ENCODE assay signal across 23 cellular contexts in genomic region chr1:229620876-229621275, GRCh38. TPM values are rescaled to one million over a fixed set of nuclear protein-coding genes. Genes with fewer than 3 reads are reported as not detected.
DNase-seq lines count a peak whose midpoint lies in the region; ATAC-seq, FAIRE-seq and TF ChIP-seq lines count a peak whose summit lies in the region.
"Had no signal": no experiment of that assay in that cellular context is flagged by ENCODE, and none has a peak within 500 bp of the region (broad histone marks: within the 10 kb centered on the region; RNA-seq: fewer than 3 reads in every experiment).

No MANE protein-coding gene starts in this region.

- H3K4me1 ChIP-seq in liver (ENCODE audit: control insufficient read depth in 4 of 4, insufficient read depth in 4 of 4, low read length in 3 of 4), result peaks cover 0 to 27% (median 13%) of the 10 kb centered on the region in 4 donors
- H3K4me1 ChIP-seq in HepG2 (ENCODE audit: insufficient read depth, low read length), result peaks cover 22% of the 10 kb centered on the region
- peaks cover 14% of the 10 kb centered on the region for H3K4me1 ChIP-seq in mammary epithelial cell (ENCODE audit: insufficient read depth, low read length)
- peaks cover 0 to 13% of the 10 kb centered on the region in 2 experiments; a peak in 3 of 4 replicates for H3K4me1 ChIP-seq in SK-N-SH (ENCODE audit: control insufficient read depth in 1 of 2, insufficient read depth in 2 of 2, low read depth in 1 of 2, low read length in 1 of 2)

- H3K27me3 ChIP-seq in liver (ENCODE audit: control insufficient read depth in 4 of 4, insufficient read depth in 4 of 4, low read length in 3 of 4), result no peaks in the 10 kb centered on the region
- H3K27me3 ChIP-seq in HepG2 (ENCODE audit: control insufficient read depth in 1 of 2, insufficient read depth in 2 of 2, low read length in 2 of 2), result no peaks in the 10 kb centered on the region; a peak in 1 of 5 replicates
- H3K27me3 ChIP-seq in mammary epithelial cell (ENCODE audit: insufficient read depth, low read length), result no peaks in the 10 kb centered on the region
- H3K27me3 ChIP-seq in SK-N-SH (ENCODE audit: insufficient read depth), result no peaks in the 10 kb centered on the region
- H3K27me3 ChIP-seq: neural progenitor cell, transverse colon had no signal

- H3K9ac ChIP-seq in liver (ENCODE audit: low read depth in 1 of 2, low read length in 2 of 2) (no peak overlapping the region), HepG2 (ENCODE audit: insufficient read depth, low read depth, low read length) (no peak overlapping the region), mammary epithelial cell (ENCODE audit: insufficient read depth, low read length) (no peak overlapping the region), SK-N-SH (no peak overlapping the region)
- H3K9ac ChIP-seq: neural progenitor cell had no signal

- dilution Hi-C loops in mammary epithelial cell (cut with HindIII; ENCODE audit: low sequenced_read_pairs), result no loop called here

- H3K27ac ChIP-seq in liver (ENCODE audit: low read depth in 1 of 2, low read length in 2 of 2), result no peak overlapping the region
- no peak overlapping the region for H3K27ac ChIP-seq in HepG2 (ENCODE audit: extremely low read length, insufficient read depth, low read length)
- no peak overlapping the region for H3K27ac ChIP-seq in mammary epithelial cell (ENCODE audit: insufficient read depth, low read depth, low read length)
- H3K27ac ChIP-seq in SK-N-SH (ENCODE audit: low read depth in 2 of 2, low read length in 1 of 2), result no peak overlapping the region
- H3K27ac ChIP-seq: neural progenitor cell, transverse colon had no signal

- no peaks in the 10 kb centered on the region for H3K36me3 ChIP-seq in liver (ENCODE audit: control insufficient read depth in 4 of 4, insufficient read depth in 3 of 4, low read depth in 1 of 4, low read length in 3 of 4)
- H3K36me3 ChIP-seq in HepG2 (replicated peaks in 1 of 2; ENCODE audit: control insufficient read depth in 1 of 2, insufficient read depth in 2 of 2, low read length in 2 of 2), result no peaks in the 10 kb centered on the region
- H3K36me3 ChIP-seq in mammary epithelial cell (ENCODE audit: insufficient read depth, low read length), result no peaks in the 10 kb centered on the region
- no peaks in the 10 kb centered on the region for H3K36me3 ChIP-seq in SK-N-SH (replicated peaks in 1 of 2; ENCODE audit: control insufficient read depth in 1 of 2, insufficient read depth in 2 of 2, low read length in 1 of 2)
- H3K36me3 ChIP-seq: neural progenitor cell, transverse colon had no signal

- H3F3A ChIP-seq in SK-N-SH (replicated peaks; ENCODE audit: insufficient read depth), result no peaks in the 10 kb centered on the region

- TF ChIP-seq POLR2A in HepG2 (IDR thresholded peaks at IDR 0.05; ENCODE audit: insufficient read depth in 1 of 2, low read depth in 2 of 2, low read length in 2 of 2), result no peak

- H3K79me2 ChIP-seq in HepG2 (ENCODE audit: insufficient read depth, low read length) (peaks cover 69% of the 10 kb centered on the region), mammary epithelial cell (ENCODE audit: insufficient read depth, low read length) (peaks cover 91% of the 10 kb centered on the region), SK-N-SH (ENCODE audit: insufficient read depth) (peaks cover 95% of the 10 kb centered on the region)

- H3K4me3 ChIP-seq in liver (ENCODE audit: low read depth in 1 of 3, low read length in 3 of 3), result no peak overlapping the region
- H3K4me3 ChIP-seq in HepG2 (replicated peaks in 1 of 3; ENCODE audit: insufficient read depth in 1 of 3, low read depth in 2 of 3, low read length in 3 of 3), result no peak overlapping the region
- no peak overlapping the region for H3K4me3 ChIP-seq in mammary epithelial cell (replicated peaks in 1 of 3; ENCODE audit: insufficient read depth in 1 of 3, low read depth in 2 of 3, low read length in 3 of 3)
- H3K4me3 ChIP-seq in SK-N-SH (ENCODE audit: low read depth in 2 of 2, low read length in 1 of 2), result no peak overlapping the region
- H3K4me3 ChIP-seq: mucosa of descending colon, neural progenitor cell, transverse colon had no signal

- FAIRE-seq in HepG2 (lab: Jason Lieb, UNC), result no peak
- FAIRE-seq: H54 had no signal

- CTCF ChIA-PET in HepG2 (lab: Yijun Ruan, JAX; ENCODE audit: low intra/inter-chr PET ratio, low total read pairs) (no interaction called here), mammary epithelial cell (lab: Charles Lee; ENCODE audit: low non-redundant PET) (no interaction called here), SK-N-SH (lab: Yijun Ruan, JAX) (interaction anchor here (1.4 to 3.7 kb wide), 2 partner anchors 19 to 63 kb away, joined by 3 to 13 read pairs; partner anchors contain the start of gene ABCB10)

- H2AFZ ChIP-seq in HepG2 (ENCODE audit: low read length) (no peak overlapping the region), mammary epithelial cell (ENCODE audit: low read depth, low read length) (no peak overlapping the region), SK-N-SH (ENCODE audit: low read depth) (no peak overlapping the region)
- H2AFZ ChIP-seq: neural progenitor cell had no signal

- in situ Hi-C loops in HepG2 (cut with HindIII; ENCODE audit: extremely low pct_ligation_motif_present, low pct_unique_long_range_greater_than_20kb), result no loop called here
- in situ Hi-C loops in mammary epithelial cell (cut with MboI; ENCODE audit: low sequenced_read_pairs in 2 of 2), result no loop called here

- H3K4me2 ChIP-seq in HepG2 (ENCODE audit: low read depth, low read length), result no peak overlapping the region
- no peak overlapping the region for H3K4me2 ChIP-seq in mammary epithelial cell (ENCODE audit: insufficient read depth, low read depth, low read length)
- H3K4me2 ChIP-seq in SK-N-SH, result no peak overlapping the region
- H3K4me2 ChIP-seq: neural progenitor cell had no signal

- BruUV-seq in HepG2 (replicated peaks; lab: Mats Ljungman, UMichigan) (no TSS peak), mammary epithelial cell (replicated peaks; lab: Mats Ljungman, UMichigan) (no TSS peak)

- H3K9me3 ChIP-seq in liver (ENCODE audit: control insufficient read depth in 4 of 4, low read length in 3 of 4) (no peaks in the 10 kb centered on the region), HepG2 (ENCODE audit: low read length) (no peaks in the 10 kb centered on the region), mammary epithelial cell (replicated peaks; ENCODE audit: insufficient read depth, low read length) (no peaks in the 10 kb centered on the region), SK-N-SH (no peaks in the 10 kb centered on the region)
- H3K9me3 ChIP-seq: mucosa of descending colon, transverse colon had no signal

- TF ChIP-seq RAD21 in liver (IDR thresholded peaks at IDR 0.05) (peak in 1 of 2 donors; percentile 7), HepG2 (CRISPR knock-in tag; IDR thresholded peaks at IDR 0.05) (no peak), SK-N-SH (IDR thresholded peaks at IDR 0.05; ENCODE audit: low read length) (no peak)

- no peak for DNase-seq in HepG2 (ENCODE audit: low spot score)
- peak; percentile 9 for DNase-seq in mammary epithelial cell
- DNase-seq in left ventricle myocardium superior, result no peak
- DNase-seq in SK-N-SH, result no peak
- no peak for DNase-seq in NCI-H526 (lab: John Stamatoyannopoulos, UW)
- DNase-seq: caudate nucleus; CD4-positive, alpha-beta memory T cell; DMS53; effector CD4-positive, alpha-beta T cell; left colon; mucosa of descending colon; NCI-H2081; NCI-H510A; SHP77 treated with DMSO at 0.1 percent for 48 hours; stimulated activated CD4-positive, alpha-beta T cell treated with anti-CD3 and anti-CD28 coated beads, Interleukin-15, amount 100 ng/mL, for 24 hours; transverse colon had no signal

- no peak for TF ChIP-seq CTCF in liver (IDR thresholded peaks at IDR 0.05; ENCODE audit: low read depth, low read length, missing input control)
- TF ChIP-seq CTCF in HepG2 (CRISPR knock-in tag; IDR thresholded peaks at IDR 0.05), result no peak
- no peak for TF ChIP-seq CTCF in mammary epithelial cell (conservative IDR thresholded peaks at IDR 0.05 in 1 of 2, IDR thresholded peaks at IDR 0.05 in 1 of 2; ENCODE audit: extremely low read depth in 1 of 2, insufficient read depth in 1 of 2, low read depth in 1 of 2, low read length in 2 of 2)
- no peak for TF ChIP-seq CTCF in SK-N-SH (IDR thresholded peaks at IDR 0.05)

- POLR2A ChIA-PET in HepG2 (lab: Yijun Ruan, JAX) (no interaction called here), SK-N-SH (lab: Yijun Ruan, JAX) (no interaction called here)

- no peaks in the 10 kb centered on the region for H3K9me2 ChIP-seq in SK-N-SH

- H4K20me1 ChIP-seq in HepG2 (ENCODE audit: insufficient read depth, low read length) (no peaks in the 10 kb centered on the region; the same call in 1 of the 2 replicates), mammary epithelial cell (ENCODE audit: insufficient read depth, low read length) (no peaks in the 10 kb centered on the region), SK-N-SH (ENCODE audit: insufficient read depth) (peaks cover 66% of the 10 kb centered on the region)

- intact Hi-C loops in HepG2 (cut with micrococcal nuclease; ENCODE audit: unreplicated experiment) (no loop called here), mammary epithelial cell (cut with micrococcal nuclease) (loop anchor here (10.0 kb wide), 1 partner anchor 356 kb away; no protein-coding TSS in a partner anchor), left ventricle myocardium superior (cut with micrococcal nuclease) (loop anchor here (10.0 kb wide), 1 partner anchor 66 kb away; the partner anchor contains the start of gene ABCB10)

- ATAC-seq in HepG2 (no peak), left ventricle myocardium superior (peak; percentile 28), GM19455 (IDR thresholded peaks at IDR 0.05; ENCODE audit: unreplicated experiment) (no peak), HG02571 (IDR thresholded peaks at IDR 0.05; ENCODE audit: unreplicated experiment) (no peak)
- ATAC-seq: activated CD4-positive, CD25-positive, alpha-beta regulatory T cell treated with anti-CD3 and anti-CD28 coated beads, Interleukin-2, amount 50 U/mL, for 24 hours; left colon; mucosa of descending colon; stimulated activated effector memory CD8-positive, alpha-beta T cell treated with anti-CD3 and anti-CD28 coated beads, Interleukin-12 subunit alpha, Interleukin-12 subunit beta, amount 100 ng/mL, for 72 hours had no signal

- 34% methylated on average over 3 of the region's 3 CpGs for WGBS in liver
- 89% methylated on average over 3 of the region's 3 CpGs for WGBS in HepG2 (ENCODE audit: low lambda C conversion rate)
- WGBS in mammary epithelial cell (ENCODE audit: low coverage, missing lambda C conversion rate), result 95% methylated on average over 3 of the region's 3 CpGs
- WGBS in SK-N-SH (ENCODE audit: low lambda C conversion rate), result 89% methylated on average over 3 of the region's 3 CpGs

- TF ChIP-seq EP300 in HepG2 (IDR thresholded peaks at IDR 0.05; ENCODE audit: low read depth in 2 of 2, low read length in 2 of 2), result no peak
- TF ChIP-seq EP300 in HepG2 (CRISPR knock-in tag; IDR thresholded peaks at IDR 0.05; ENCODE audit: borderline replicate concordance), result no peak
- no peak for TF ChIP-seq EP300 in SK-N-SH (IDR thresholded peaks at IDR 0.05; ENCODE audit: borderline replicate concordance in 1 of 2, low read depth in 1 of 2, low read length in 1 of 2)

RNA-seq across cellular contexts. Expression of gene TAF5L, which starts 5.0 kb away (rescaled TPM):
- total RNA-seq in liver (10 to 100 TPM; 12.0 to 16.2 TPM), HepG2 (2016; rRNA removed; fragmentation: Illumina TruSeq; extraction: Trizol) (16.8 and 18.2 TPM in 2 replicates), mammary epithelial cell (10 to 100 TPM; 20.8 to 21.0 TPM), left ventricle myocardium superior (10.0 TPM)
- polyA plus RNA-seq in liver (1 to 10 TPM; 1.8 to 8.9 TPM), HepG2 (2011; rRNA removed) (10.8 and 12.2 TPM in 2 replicates), mammary epithelial cell (22.5 TPM), SK-N-SH (2012; rRNA removed) (17.1 and 19.1 TPM in 2 replicates)
- total RNA-seq in HepG2 (2016; cell fraction: cytosol; rRNA removed; fragmentation: Illumina TruSeq; extraction: Trizol; ENCODE audit: low read depth), result 3.1 and 3.3 TPM in 2 replicates
- 16.0 and 19.8 TPM in 2 replicates for total RNA-seq in HepG2 (2016; cell fraction: insoluble cytoplasmic fraction; rRNA removed; fragmentation: Illumina TruSeq; extraction: Trizol)
- total RNA-seq in HepG2 (2016; cell fraction: membrane; rRNA removed; fragmentation: Illumina TruSeq; extraction: Trizol), result 15.0 and 16.4 TPM in 2 replicates
- total RNA-seq in HepG2 (2016; cell fraction: nucleus; rRNA removed; fragmentation: Illumina TruSeq; extraction: Trizol), result 14.5 and 15.1 TPM in 2 replicates
- 9.5 and 9.7 TPM in 2 replicates for polyA plus RNA-seq in HepG2 (2011; cell fraction: cytosol; rRNA removed)
- 8.8 and 12.5 TPM in 2 replicates for polyA plus RNA-seq in HepG2 (2011; cell fraction: nucleus; rRNA removed)
- 7.0 and 7.1 TPM in 2 replicates for polyA plus RNA-seq in HepG2 (2012)
- 2.1 and 3.0 TPM in 2 replicates for polyA plus RNA-seq in HepG2 (2016; cell fraction: cytosol; fragmentation: Illumina TruSeq; extraction: Trizol; ENCODE audit: low read depth)
- polyA plus RNA-seq in HepG2 (2016; cell fraction: insoluble cytoplasmic fraction; fragmentation: Illumina TruSeq; extraction: Trizol; ENCODE audit: low read depth), result 15.3 and 17.3 TPM in 2 replicates
- 9.5 and 9.9 TPM in 2 replicates for polyA plus RNA-seq in HepG2 (2016; cell fraction: membrane; fragmentation: Illumina TruSeq; extraction: Trizol; ENCODE audit: low read depth)
- 18.4 and 20.6 TPM in 2 replicates for polyA plus RNA-seq in HepG2 (2016; cell fraction: nucleus; fragmentation: Illumina TruSeq; extraction: Trizol; ENCODE audit: insufficient read depth, low read depth)
- polyA minus RNA-seq in HepG2 (2011; rRNA and poly(A)+ RNA removed; ENCODE audit: low replicate concordance), result 27.2 and 62.1 TPM in 2 replicates
- 7.0 and 7.6 TPM in 2 replicates for polyA minus RNA-seq in HepG2 (2011; cell fraction: cytosol; rRNA and poly(A)+ RNA removed)
- polyA minus RNA-seq in HepG2 (2011; cell fraction: nucleus; rRNA and poly(A)+ RNA removed), result 19.6 and 22.8 TPM in 2 replicates
- 25.2 TPM for polyA minus RNA-seq in mammary epithelial cell
- polyA plus RNA-seq in SK-N-SH (2012; cell fraction: cytosol; rRNA removed), result 14.2 and 17.9 TPM in 2 replicates
- polyA plus RNA-seq in SK-N-SH (2012; cell fraction: nucleus; rRNA removed), result 21.3 and 25.7 TPM in 2 replicates

RNA-seq across cellular contexts. Expression of gene URB2, which starts 5.2 kb away (rescaled TPM):
- 10 to 100 TPM in 1 of 2 donors, 1 to 10 TPM in 1; 9.9 to 10.5 TPM for total RNA-seq in liver
- polyA plus RNA-seq in liver, result 1 to 10 TPM; 1.2 to 2.6 TPM
- 17.6 and 17.9 TPM in 2 replicates for total RNA-seq in HepG2 (2016; rRNA removed; fragmentation: Illumina TruSeq; extraction: Trizol)
- 1.1 and 1.6 TPM in 2 replicates for total RNA-seq in HepG2 (2016; cell fraction: cytosol; rRNA removed; fragmentation: Illumina TruSeq; extraction: Trizol; ENCODE audit: low read depth)
- 17.2 and 17.6 TPM in 2 replicates for total RNA-seq in HepG2 (2016; cell fraction: insoluble cytoplasmic fraction; rRNA removed; fragmentation: Illumina TruSeq; extraction: Trizol)
- 4.1 and 4.2 TPM in 2 replicates for total RNA-seq in HepG2 (2016; cell fraction: membrane; rRNA removed; fragmentation: Illumina TruSeq; extraction: Trizol)
- 18.1 and 23.3 TPM in 2 replicates for total RNA-seq in HepG2 (2016; cell fraction: nucleus; rRNA removed; fragmentation: Illumina TruSeq; extraction: Trizol)
- polyA plus RNA-seq in HepG2 (2011; rRNA removed), result 3.9 and 4.0 TPM in 2 replicates
- 3.3 and 4.5 TPM in 2 replicates for polyA plus RNA-seq in HepG2 (2011; cell fraction: cytosol; rRNA removed)
- 5.7 and 6.2 TPM in 2 replicates for polyA plus RNA-seq in HepG2 (2011; cell fraction: nucleus; rRNA removed)
- polyA plus RNA-seq in HepG2 (2012), result 4.1 and 5.4 TPM in 2 replicates
- 0.28 and 0.29 TPM in 2 replicates for polyA plus RNA-seq in HepG2 (2016; cell fraction: cytosol; fragmentation: Illumina TruSeq; extraction: Trizol; ENCODE audit: low read depth)
- polyA plus RNA-seq in HepG2 (2016; cell fraction: insoluble cytoplasmic fraction; fragmentation: Illumina TruSeq; extraction: Trizol; ENCODE audit: low read depth), result 8.1 and 9.3 TPM in 2 replicates
- 0.63 and 0.86 TPM in 2 replicates for polyA plus RNA-seq in HepG2 (2016; cell fraction: membrane; fragmentation: Illumina TruSeq; extraction: Trizol; ENCODE audit: low read depth)
- 15.0 and 20.4 TPM in 2 replicates for polyA plus RNA-seq in HepG2 (2016; cell fraction: nucleus; fragmentation: Illumina TruSeq; extraction: Trizol; ENCODE audit: insufficient read depth, low read depth)
- polyA minus RNA-seq in HepG2 (2011; rRNA and poly(A)+ RNA removed; ENCODE audit: low replicate concordance), result 21.0 and 54.3 TPM in 2 replicates
- 5.5 and 8.0 TPM in 2 replicates for polyA minus RNA-seq in HepG2 (2011; cell fraction: cytosol; rRNA and poly(A)+ RNA removed)
- 20.3 and 25.4 TPM in 2 replicates for polyA minus RNA-seq in HepG2 (2011; cell fraction: nucleus; rRNA and poly(A)+ RNA removed)
- 10 to 100 TPM; 13.3 to 15.4 TPM for total RNA-seq in mammary epithelial cell
- 13.5 TPM for polyA plus RNA-seq in mammary epithelial cell
- polyA minus RNA-seq in mammary epithelial cell, result 37.0 TPM
- total RNA-seq in left ventricle myocardium superior, result 2.9 TPM
- polyA plus RNA-seq in SK-N-SH (2012; rRNA removed), result 8.2 and 11.3 TPM in 2 replicates
- polyA plus RNA-seq in SK-N-SH (2012; cell fraction: cytosol; rRNA removed), result 5.7 and 8.1 TPM in 2 replicates
- polyA plus RNA-seq in SK-N-SH (2012; cell fraction: nucleus; rRNA removed), result 10.6 and 16.1 TPM in 2 replicates
